ENCODE assay signal across 32 cellular contexts in the genomic region with DNA sequence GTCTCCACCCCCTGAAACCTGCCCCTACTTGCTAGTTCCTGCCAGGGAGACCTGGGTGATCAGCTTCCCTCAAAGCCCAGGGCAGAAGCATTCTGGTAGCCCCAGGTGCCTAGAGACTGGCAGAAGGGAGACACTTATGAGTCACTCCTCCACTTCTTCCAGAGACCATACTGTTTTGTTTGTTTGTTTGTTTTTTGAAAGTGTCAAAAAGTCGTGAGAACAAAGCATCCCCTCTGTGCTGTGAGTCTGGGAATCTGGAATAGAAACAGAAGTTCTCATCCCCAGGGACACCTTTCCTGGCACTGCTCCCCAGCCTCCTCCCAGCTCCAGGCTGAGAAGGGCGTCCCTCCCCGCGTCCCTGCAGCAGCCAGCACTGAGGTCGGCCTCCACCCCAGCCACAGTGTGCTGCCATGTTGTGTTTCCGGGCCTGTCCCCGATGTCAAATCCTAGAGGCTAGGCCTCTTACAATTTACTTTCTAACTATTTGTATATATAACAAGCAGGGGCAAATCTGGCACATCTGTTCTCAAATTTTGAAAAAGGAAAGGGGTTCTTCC.
"Had no signal": no experiment of that assay in that cellular context is flagged by ENCODE, and none has a peak within 500 bp of the region (broad histone marks: within the 10 kb centered on the region; RNA-seq: fewer than 3 reads in every experiment).

No MANE protein-coding gene starts in this region.

- H3K27ac ChIP-seq: adrenal gland, body of pancreas, cardiac muscle cell, esophagus squamous epithelium, heart right ventricle, pancreas, psoas muscle, right atrium auricular region, stomach, thyroid gland, upper lobe of left lung, vagina, VCaP had no signal

- H3K4me3 Mint-ChIP-seq: activated CD4-positive, alpha-beta memory T cell treated with anti-CD3 and anti-CD28 coated beads for 36 hours; activated CD4-positive, alpha-beta T cell treated with anti-CD3 and anti-CD28 coated beads, Interleukin-2, amount 10 ng/mL, durations not matched to agents 24 days and 14 days; activated naive CD4-positive, alpha-beta T cell treated with anti-CD3 and anti-CD28 coated beads for 36 hours; activated naive CD8-positive, alpha-beta T cell treated with anti-CD3 and anti-CD28 coated beads for 36 hours; activated T-helper 1 cell treated with anti-CD3 and anti-CD28 coated beads, Interleukin-12 subunit alpha, Interleukin-12 subunit beta, Interleukin-2, Interleukin-4 antibody, amounts not matched to agents 30 ng/mL and 10 ng/mL and 1 ng/mL, durations not matched to agents 14 hours and 24 hours and 36 hours; naive thymus-derived CD4-positive, alpha-beta T cell; stimulated activated naive B cell treated with anti-CD40 and anti-IgM and Interleukin-4, amounts not matched to agents 10 μg/mL and 1 μg/mL and 100 μg/mL, for 72 hours had no signal

- ATAC-seq: body of pancreas; left cardiac atrium; naive thymus-derived CD4-positive, alpha-beta T cell; pancreas; psoas muscle; stimulated activated naive B cell treated with anti-CD40 and anti-IgM and Interleukin-4, amounts not matched to agents 10 μg/mL and 1 μg/mL and 100 μg/mL, for 72 hours had no signal

- H3K36me3 Mint-ChIP-seq: activated CD4-positive, alpha-beta memory T cell treated with anti-CD3 and anti-CD28 coated beads for 36 hours; activated naive CD8-positive, alpha-beta T cell treated with anti-CD3 and anti-CD28 coated beads for 36 hours; naive thymus-derived CD4-positive, alpha-beta T cell had no signal

- DNase-seq: activated CD4-positive, alpha-beta memory T cell treated with anti-CD3 and anti-CD28 coated beads for 36 hours; activated CD4-positive, alpha-beta T cell treated with anti-CD3 and anti-CD28 coated beads, Interleukin-2, amount 10 ng/mL, durations not matched to agents 24 days and 14 days; activated CD8-positive, alpha-beta memory T cell treated with anti-CD3 and anti-CD28 coated beads, Interleukin-2, amount 50 U/mL, for 4 hours; activated effector memory CD4-positive, alpha-beta T cell treated with anti-CD3 and anti-CD28 coated beads, Interleukin-2, amount 50 U/mL, for 16 hours; activated naive CD4-positive, alpha-beta T cell treated with anti-CD3 and anti-CD28 coated beads for 36 hours; activated naive CD8-positive, alpha-beta T cell treated with anti-CD3 and anti-CD28 coated beads for 36 hours; activated T-cell treated with anti-CD3 and anti-CD28 coated beads, Interleukin-2, amount 50 U/mL, for 1 hour; adrenal gland; aorta; body of pancreas; esophagus squamous epithelium; foreskin melanocyte; heart right ventricle; left cardiac atrium; midbrain; naive thymus-derived CD4-positive, alpha-beta T cell; nucleus accumbens; pancreas; psoas muscle; stimulated activated CD4-positive, alpha-beta T cell treated with anti-CD3 and anti-CD28 coated beads, Interleukin-15, amount 100 ng/mL, for 24 hours; stimulated activated CD4-positive, alpha-beta T cell treated with anti-CD3 and anti-CD28 coated beads, Interleukin-2, amount 100 ng/mL, for 24 hours; stimulated activated naive B cell treated with anti-CD40 and anti-IgM and Interleukin-4, amounts not matched to agents 10 μg/mL and 1 μg/mL and 100 μg/mL, for 72 hours; stomach; T-helper 9 cell; thyroid gland had no signal

- H3K9me3 ChIP-seq: adrenal gland, body of pancreas, esophagus squamous epithelium, pancreas, right atrium auricular region, stomach, thyroid gland, upper lobe of left lung, vagina had no signal

- H3K4me3 ChIP-seq: adrenal gland, body of pancreas, cardiac muscle cell, esophagus squamous epithelium, heart right ventricle, pancreas, psoas muscle, right atrium auricular region, smooth muscle cell, stomach, thyroid gland, upper lobe of left lung, vagina had no signal

- H3K27ac Mint-ChIP-seq: activated CD4-positive, alpha-beta memory T cell treated with anti-CD3 and anti-CD28 coated beads for 36 hours; activated CD4-positive, alpha-beta T cell treated with anti-CD3 and anti-CD28 coated beads, Interleukin-2, amount 10 ng/mL, durations not matched to agents 24 days and 14 days; activated naive CD4-positive, alpha-beta T cell treated with anti-CD3 and anti-CD28 coated beads for 36 hours; activated naive CD8-positive, alpha-beta T cell treated with anti-CD3 and anti-CD28 coated beads for 36 hours; activated T-helper 1 cell treated with anti-CD3 and anti-CD28 coated beads, Interleukin-12 subunit alpha, Interleukin-12 subunit beta, Interleukin-2, Interleukin-4 antibody, amounts not matched to agents 30 ng/mL and 10 ng/mL and 1 ng/mL, durations not matched to agents 14 hours and 24 hours and 36 hours; naive thymus-derived CD4-positive, alpha-beta T cell; stimulated activated naive B cell treated with anti-CD40 and anti-IgM and Interleukin-4, amounts not matched to agents 10 μg/mL and 1 μg/mL and 100 μg/mL, for 72 hours had no signal

- H3K9me3 Mint-ChIP-seq: activated naive CD8-positive, alpha-beta T cell treated with anti-CD3 and anti-CD28 coated beads for 36 hours; activated T-helper 1 cell treated with anti-CD3 and anti-CD28 coated beads, Interleukin-12 subunit alpha, Interleukin-12 subunit beta, Interleukin-2, Interleukin-4 antibody, amounts not matched to agents 30 ng/mL and 10 ng/mL and 1 ng/mL, durations not matched to agents 14 hours and 24 hours and 36 hours had no signal

- H3K27me3 ChIP-seq: adrenal gland, body of pancreas, cardiac muscle cell, esophagus squamous epithelium, heart right ventricle, pancreas, right atrium auricular region, stomach, thyroid gland, upper lobe of left lung, vagina had no signal

- H3K36me3 ChIP-seq: adrenal gland, cardiac muscle cell, esophagus squamous epithelium, heart right ventricle, pancreas, right atrium auricular region, stomach, thyroid gland, upper lobe of left lung, vagina had no signal

- H3K27me3 Mint-ChIP-seq: activated CD4-positive, alpha-beta memory T cell treated with anti-CD3 and anti-CD28 coated beads for 36 hours; stimulated activated naive B cell treated with anti-CD40 and anti-IgM and Interleukin-4, amounts not matched to agents 10 μg/mL and 1 μg/mL and 100 μg/mL, for 72 hours had no signal

- H3K4me1 ChIP-seq: adrenal gland, body of pancreas, esophagus squamous epithelium, pancreas, psoas muscle, right atrium auricular region, stomach, thyroid gland, upper lobe of left lung, vagina had no signal

- H3K4me1 Mint-ChIP-seq: activated CD4-positive, alpha-beta T cell treated with anti-CD3 and anti-CD28 coated beads, Interleukin-2, amount 10 ng/mL, durations not matched to agents 24 days and 14 days; activated naive CD8-positive, alpha-beta T cell treated with anti-CD3 and anti-CD28 coated beads for 36 hours; naive thymus-derived CD4-positive, alpha-beta T cell; stimulated activated naive B cell treated with anti-CD40 and anti-IgM and Interleukin-4, amounts not matched to agents 10 μg/mL and 1 μg/mL and 100 μg/mL, for 72 hours had no signal

- H3K4me2 ChIP-seq: smooth muscle cell had no signal
